Comparison of ENCODE assay signal across 14 cellular contexts in genomic region chr22:39332441-39333064, GRCh38. TPM values are rescaled to one million over a fixed set of nuclear protein-coding genes. Genes with fewer than 3 reads are reported as not detected.
A peak's percentile ranks its signal among the peaks of the same experiment; 100 is the strongest.
DNase-seq lines count a peak whose midpoint lies in the region; ATAC-seq, FAIRE-seq and TF ChIP-seq lines count a peak whose summit lies in the region.
"Had no signal": no experiment of that assay in that cellular context is flagged by ENCODE, and none has a peak within 500 bp of the region (broad histone marks: within the 10 kb centered on the region; RNA-seq: fewer than 3 reads in every experiment).

No MANE protein-coding gene starts in this region.

- peak overlapping the region; percentile 15 for H3K27ac Mint-ChIP-seq in activated T-helper 17 cell treated with anti-CD3 and anti-CD28 coated beads, Interleukin-2, amount 50 U/mL, for 72 hours
- H3K27ac Mint-ChIP-seq: stimulated activated naive CD8-positive, alpha-beta T cell treated with anti-CD3 and anti-CD28 coated beads, Interleukin-15, Interleukin-2, amounts not matched to agents 100 ng/mL and 50 ng/mL, for 24 hours had no signal

- peaks cover 0 to 4% of the 10 kb centered on the region in 2 donors for H3K4me1 ChIP-seq in small intestine (ENCODE audit: control insufficient read depth in 2 of 2, insufficient read depth in 1 of 2, low read depth in 1 of 2, low read length in 1 of 2)

- H3K27ac ChIP-seq in small intestine (ENCODE audit: low read depth in 1 of 2, low read length in 1 of 2), result peak overlapping the region in 1 of 2 donors; percentile 54

- no peaks in the 10 kb centered on the region for H3K9me3 Mint-ChIP-seq in activated T-helper 17 cell treated with anti-CD3 and anti-CD28 coated beads, Interleukin-2, amount 50 U/mL, for 72 hours
- H3K9me3 Mint-ChIP-seq: stimulated activated naive CD8-positive, alpha-beta T cell treated with anti-CD3 and anti-CD28 coated beads, Interleukin-15, Interleukin-2, amounts not matched to agents 100 ng/mL and 50 ng/mL, for 24 hours had no signal

- no peak for TF ChIP-seq CTCF in GM10248 (IDR thresholded peaks at IDR 0.05; ENCODE audit: control extremely low read depth, extremely low read depth, low read depth, missing control alignments)

- no peak overlapping the region for H3K4me3 ChIP-seq in small intestine (ENCODE audit: low read depth in 1 of 2, low read length in 2 of 2)
- H3K4me3 ChIP-seq: lung had no signal

- H3K36me3 Mint-ChIP-seq in activated T-helper 17 cell treated with anti-CD3 and anti-CD28 coated beads, Interleukin-2, amount 50 U/mL, for 72 hours (ENCODE audit: low read depth), result no peaks in the 10 kb centered on the region

- CTCF ChIA-PET in GM10248 (lab: Yijun Ruan, JAX), result interaction anchor here (1.1 to 6.0 kb wide), 8 partner anchors 10 to 197 kb away, joined by 3 to 41 read pairs (median 5); partner anchors contain the start of gene RPL3

- DNase-seq in NOMO-1 treated with DMSO at 0.1 percent for 48 hours (lab: John Stamatoyannopoulos, UW; ENCODE audit: unreplicated experiment) (peak; percentile 32), NOMO-1 treated with dmso at 0.1 percent for 144 hours (lab: John Stamatoyannopoulos, UW; ENCODE audit: unreplicated experiment) (no peak), kidney glomerular epithelial cell (lab: John Stamatoyannopoulos, UW) (peak; percentile 44), small intestine (peak; percentile 80), GM10248 (ENCODE audit: extremely low spot score) (no peak)
- DNase-seq: 8988T, EL, HCEC 1CT, NCI-H187 treated with DMSO at 0.1 percent for 48 hours had no signal

- no peaks in the 10 kb centered on the region for H3K4me1 Mint-ChIP-seq in activated T-helper 17 cell treated with anti-CD3 and anti-CD28 coated beads, Interleukin-2, amount 50 U/mL, for 72 hours

- 11 to 42% (median 16%) methylated on average over 5 of the region's 5 CpGs for WGBS in small intestine, 3 donors

- POLR2A ChIA-PET in GM10248 (lab: Yijun Ruan, JAX), result interaction anchor here (0.6 to 3.2 kb wide), 2 partner anchors 13 to 31 kb away, joined by 3 to 21 read pairs; partner anchors contain the start of gene RPL3

- no peak overlapping the region for H3K4me3 Mint-ChIP-seq in activated T-helper 17 cell treated with anti-CD3 and anti-CD28 coated beads, Interleukin-2, amount 50 U/mL, for 72 hours
- H3K4me3 Mint-ChIP-seq: stimulated activated naive CD8-positive, alpha-beta T cell treated with anti-CD3 and anti-CD28 coated beads, Interleukin-15, Interleukin-2, amounts not matched to agents 100 ng/mL and 50 ng/mL, for 24 hours had no signal

- peak; percentile 78 for ATAC-seq in activated T-helper 17 cell treated with anti-CD3 and anti-CD28 coated beads, Interleukin-2, amount 50 U/mL, for 72 hours (replicated peaks)
- ATAC-seq in GM18867 (IDR thresholded peaks at IDR 0.05; ENCODE audit: unreplicated experiment) (no peak), HG03520 (IDR thresholded peaks at IDR 0.05; ENCODE audit: unreplicated experiment) (no peak)

- peak; percentile 5 for FAIRE-seq in small intestine (lab: Jason Lieb, UNC)

- no peaks in the 10 kb centered on the region for H3K27me3 Mint-ChIP-seq in activated T-helper 17 cell treated with anti-CD3 and anti-CD28 coated beads, Interleukin-2, amount 50 U/mL, for 72 hours
- H3K27me3 Mint-ChIP-seq: stimulated activated naive CD8-positive, alpha-beta T cell treated with anti-CD3 and anti-CD28 coated beads, Interleukin-15, Interleukin-2, amounts not matched to agents 100 ng/mL and 50 ng/mL, for 24 hours had no signal

- H3K36me3 ChIP-seq in small intestine (ENCODE audit: control insufficient read depth in 2 of 2, insufficient read depth in 2 of 2, low read length in 2 of 2), result no peaks in the 10 kb centered on the region

- no peaks in the 10 kb centered on the region for H3K9me3 ChIP-seq in small intestine (ENCODE audit: control insufficient read depth, low read depth)

- H3K27me3 ChIP-seq in small intestine (ENCODE audit: control insufficient read depth in 2 of 2, insufficient read depth in 2 of 2, low read length in 2 of 2), result no peaks in the 10 kb centered on the region

RNA-seq across cellular contexts. Expression of gene RPL3, which starts 13.1 kb away (rescaled TPM):
- 1,000 to 10,000 TPM; 2,256 to 2,974 TPM for total RNA-seq in activated T-helper 17 cell treated with anti-CD3 and anti-CD28 coated beads, Interleukin-2, amount 50 U/mL, for 72 hours
- polyA plus RNA-seq in small intestine, result 1,000 to 10,000 TPM; 1,757 to 4,298 (median 3,624) TPM

RNA-seq across cellular contexts. Expression of gene SYNGR1, which starts 17.2 kb away (rescaled TPM):
- not detected for total RNA-seq in activated T-helper 17 cell treated with anti-CD3 and anti-CD28 coated beads, Interleukin-2, amount 50 U/mL, for 72 hours
- polyA plus RNA-seq in small intestine, result 10 to 100 TPM in 1 of 3 donors, 1 to 10 TPM in 1, not detected in 1; 1.4 to 10.7 TPM

Comparison
In these comparisons a context has a peak if more than half of its experiments do, and no peak if none do; other contexts are left out.
1. DNase-seq: peak in NOMO-1 treated with DMSO at 0.1 percent for 48 hours (single experiment), kidney glomerular epithelial cell (single experiment) and small intestine (single experiment); none in NOMO-1 treated with dmso at 0.1 percent for 144 hours (single experiment) and GM10248 (single experiment).